In genomic region chr1:112322018-112322417, GRCh38 we compare ENCODE assay signal across 1 cellular context.
TF ChIP-seq lines count a peak whose summit lies in the region.

No MANE protein-coding gene starts in this region.

TF ChIP-seq in K562, 482 proteins besides CTCF, POLR2A, EP300 and RAD21 (continued from another document and continues in another):
- no peak for TF ChIP-seq C11orf30 (IDR thresholded peaks at IDR 0.05; ENCODE audit: low read depth)
- no peak; the same call in 1 of the 2 replicates for TF ChIP-seq MECOM (CRISPR knock-in tag; IDR thresholded peaks at IDR 0.05)
- TF ChIP-seq EGR1 (conservative IDR thresholded peaks at IDR 0.05) = no peak
- TF ChIP-seq ZNF707 (CRISPR knock-in tag; conservative IDR thresholded peaks at IDR 0.05) = no peak
- TF ChIP-seq IRF2 (CRISPR knock-in tag; IDR thresholded peaks at IDR 0.05) = no peak
- no peak for TF ChIP-seq ZBTB5 (IDR thresholded peaks at IDR 0.05)
- no peak for TF ChIP-seq E2F4 (CRISPR knock-in tag; IDR thresholded peaks at IDR 0.05; ENCODE audit: low read depth)
- TF ChIP-seq NR4A1 (CRISPR knock-in tag; IDR thresholded peaks at IDR 0.05) = 0 out of 2 replicates have a peak, but pooled peaks have one; percentile 24
- TF ChIP-seq NR4A1 (tag; IDR thresholded peaks at IDR 0.05) = peak; percentile 67; the same call in 1 of the 2 replicates
- TF ChIP-seq PREB (CRISPR knock-in tag; IDR thresholded peaks at IDR 0.05) = no peak
- TF ChIP-seq POLR2AphosphoS2 (IDR thresholded peaks at IDR 0.05; ENCODE audit: low read length) = no peak
- TF ChIP-seq SNRNP70 (optimal IDR thresholded peaks at IDR 0.05; ENCODE audit: low read depth, low read length) = no peak
- no peak for TF ChIP-seq ATF6 (CRISPR knock-in tag; IDR thresholded peaks at IDR 0.05)
- no peak for TF ChIP-seq MAFF (IDR thresholded peaks at IDR 0.05; ENCODE audit: low read length)
- TF ChIP-seq IRF9 (tag; IDR thresholded peaks at IDR 0.05) = peak; percentile 66; the same call in 1 of the 2 replicates
- TF ChIP-seq ZBTB1 (CRISPR knock-in tag; IDR thresholded peaks at IDR 0.05; ENCODE audit: borderline replicate concordance, low read depth) = no peak
- peak; percentile 97 for TF ChIP-seq THRB (CRISPR knock-in tag; conservative IDR thresholded peaks at IDR 0.05)
- no peak for TF ChIP-seq NELFE (IDR thresholded peaks at IDR 0.05; ENCODE audit: insufficient read depth, insufficient read length)
- TF ChIP-seq BCLAF1 (IDR thresholded peaks at IDR 0.05; ENCODE audit: borderline replicate concordance in 1 of 2, control insufficient read depth in 1 of 2, low read depth in 2 of 2, low read length in 1 of 2) = no peak
- TF ChIP-seq HDAC8 (tag; IDR thresholded peaks at IDR 0.05) = peak; percentile 59; the same call in 1 of the 2 replicates
- peak; percentile 94 for TF ChIP-seq SOX6 (IDR thresholded peaks at IDR 0.05)
- TF ChIP-seq HNRNPK (IDR thresholded peaks at IDR 0.05; ENCODE audit: low read depth, low read length, poor library complexity, severe bottlenecking) = no peak
- TF ChIP-seq HCFC1 (IDR thresholded peaks at IDR 0.05; ENCODE audit: low read depth, low read length) = no peak
- TF ChIP-seq ZBTB17 (CRISPR knock-in tag; IDR thresholded peaks at IDR 0.05) = no peak
- 0 out of 2 replicates have a peak, but pooled peaks have one; percentile 37 for TF ChIP-seq E2F3 (CRISPR knock-in tag; IDR thresholded peaks at IDR 0.05)
- TF ChIP-seq NFIX (CRISPR knock-in tag; IDR thresholded peaks at IDR 0.05; ENCODE audit: low read depth) = no peak
- TF ChIP-seq LARP7 (IDR thresholded peaks at IDR 0.05) = no peak
- no peak for TF ChIP-seq ZC3H4 (CRISPR knock-in tag; IDR thresholded peaks at IDR 0.05; ENCODE audit: borderline replicate concordance)
- peak; percentile 72 for TF ChIP-seq JUND (IDR thresholded peaks at IDR 0.05; ENCODE audit: borderline replicate concordance, low read depth, low read length)
- no peak for TF ChIP-seq JUND (tag; IDR thresholded peaks at IDR 0.05; ENCODE audit: borderline replicate concordance, low read depth, low read length)
- no peak for TF ChIP-seq MXI1 (IDR thresholded peaks at IDR 0.05; ENCODE audit: low read depth, low read length)
- no peak for TF ChIP-seq CREB1 (IDR thresholded peaks at IDR 0.05)
- no peak for TF ChIP-seq CREB1 (CRISPR knock-in tag; IDR thresholded peaks at IDR 0.05)
- no peak for TF ChIP-seq EZH2 (IDR thresholded peaks at IDR 0.05; ENCODE audit: borderline replicate concordance, low read depth, low read length)
- no peak for TF ChIP-seq NR3C1 (CRISPR knock-in tag; IDR thresholded peaks at IDR 0.05)
- no peak for TF ChIP-seq ZNF253 (CRISPR knock-in tag; conservative IDR thresholded peaks at IDR 0.05)
- peak; percentile 66 for TF ChIP-seq DIDO1 (tag; IDR thresholded peaks at IDR 0.05; ENCODE audit: low read depth)
- TF ChIP-seq MEF2A (IDR thresholded peaks at IDR 0.05; ENCODE audit: control insufficient read depth, low read depth, low read length) = no peak
- TF ChIP-seq BMI1 (IDR thresholded peaks at IDR 0.05; ENCODE audit: low read length) = no peak
- no peak for TF ChIP-seq ELF1 (tag; IDR thresholded peaks at IDR 0.05)
- no peak for TF ChIP-seq ARID3A (IDR thresholded peaks at IDR 0.05; ENCODE audit: borderline replicate concordance, low read depth, low read length)
- no peak for TF ChIP-seq HSF4 (CRISPR knock-in tag; IDR thresholded peaks at IDR 0.05; ENCODE audit: borderline replicate concordance)
- peak; percentile 91 to 92 for TF ChIP-seq ETV6 (IDR thresholded peaks at IDR 0.05; ENCODE audit: borderline replicate concordance in 1 of 2, low read depth in 2 of 2, low read length in 1 of 2)
- TF ChIP-seq ETV6 (CRISPR knock-in tag; IDR thresholded peaks at IDR 0.05; ENCODE audit: borderline replicate concordance) = no peak
- TF ChIP-seq ZNF668 (CRISPR knock-in tag; IDR thresholded peaks at IDR 0.05) = 0 out of 2 replicates have a peak, but pooled peaks have one; percentile 33
- TF ChIP-seq TCF15 (CRISPR knock-in tag; IDR thresholded peaks at IDR 0.05) = no peak
- TF ChIP-seq PTRF (tag; IDR thresholded peaks at IDR 0.05) = no peak
- no peak for TF ChIP-seq CHD2 (IDR thresholded peaks at IDR 0.05; ENCODE audit: low read depth, low read length)
- TF ChIP-seq TAL1 (IDR thresholded peaks at IDR 0.05) = no peak
- no peak for TF ChIP-seq NFATC3 (IDR thresholded peaks at IDR 0.05)
- TF ChIP-seq SP1 (CRISPR knock-in tag; IDR thresholded peaks at IDR 0.05) = no peak
- no peak for TF ChIP-seq SIX5 (IDR thresholded peaks at IDR 0.05; ENCODE audit: borderline replicate concordance in 1 of 2, insufficient read depth in 1 of 2, low read depth in 1 of 2, low read length in 2 of 2)
- no peak for TF ChIP-seq NKRF (IDR thresholded peaks at IDR 0.05; ENCODE audit: borderline replicate concordance)
- TF ChIP-seq ZNF696 (CRISPR knock-in tag; conservative IDR thresholded peaks at IDR 0.05) = no peak
- 0 out of 2 replicates have a peak, but pooled peaks have one; percentile 4 for TF ChIP-seq NCOR1 (IDR thresholded peaks at IDR 0.05)
- peak; percentile 85 for TF ChIP-seq PYGO2 (tag; IDR thresholded peaks at IDR 0.05)
